25 cellular contexts compared by ENCODE assay signal in genomic region chr1:61976566-61976965, GRCh38.
"Had no signal": no experiment of that assay in that cellular context is flagged by ENCODE, and none has a peak within 500 bp of the region (broad histone marks: within the 10 kb centered on the region; RNA-seq: fewer than 3 reads in every experiment).

No MANE protein-coding gene starts in this region.

- H3K27ac ChIP-seq: left lung, lower lobe of right lung, pancreas, right atrium auricular region, skin epidermis, stomach, testis, thyroid gland, transverse colon, upper lobe of left lung, vagina had no signal

- FAIRE-seq: keratinocyte, pancreas had no signal

- H3K9me3 ChIP-seq: left lung, lower lobe of right lung, pancreas, right atrium auricular region, stomach, testis, thyroid gland, transverse colon, upper lobe of left lung, vagina had no signal

- DNase-seq: hippocampal formation; left colon; left lung; lower lobe of right lung; mammary epithelial cell; mesenchymal stem cell; naive thymus-derived CD8-positive, alpha-beta T cell; nucleus accumbens; pancreas; stimulated activated CD4-positive, alpha-beta T cell treated with anti-CD3 and anti-CD28 coated beads, Interleukin-12 subunit alpha, Interleukin-12 subunit beta, amount 100 ng/mL, for 4 hours; stimulated activated CD4-positive, alpha-beta T cell treated with anti-CD3 and anti-CD28 coated beads, Interleukin-15, amount 100 ng/mL, for 24 hours; stimulated activated CD4-positive, alpha-beta T cell treated with anti-CD3 and anti-CD28 coated beads, Interleukin-2, amount 100 ng/mL, for 24 hours; stimulated activated CD4-positive, alpha-beta T cell treated with anti-CD3 and anti-CD28 coated beads, Interleukin-4, amount 100 ng/mL, for 1 hour; stimulated activated naive B cell treated with anti-CD40 and anti-IgM and Interleukin-4, amounts not matched to agents 10 μg/mL and 1 μg/mL and 100 μg/mL, for 72 hours; stimulated activated naive CD8-positive, alpha-beta T cell treated with anti-CD3 and anti-CD28 coated beads, Interleukin-15, Interleukin-2, amounts not matched to agents 100 U/mL and 50 U/mL, for 24 hours; stomach; testis; thyroid gland; transverse colon; upper lobe of left lung had no signal

- ATAC-seq: left colon; left lung; lower lobe of right lung; naive thymus-derived CD8-positive, alpha-beta T cell; pancreas; sciatic nerve; stimulated activated naive B cell treated with anti-CD40 and anti-IgM and Interleukin-4, amounts not matched to agents 10 μg/mL and 1 μg/mL and 100 μg/mL, for 72 hours; stimulated activated naive CD8-positive, alpha-beta T cell treated with anti-CD3 and anti-CD28 coated beads, Interleukin-15, Interleukin-2, amounts not matched to agents 100 U/mL and 50 U/mL, for 24 hours had no signal

- H3K4me3 ChIP-seq: left lung, lower lobe of right lung, pancreas, right atrium auricular region, skin epidermis, stomach, testis, thyroid gland, transverse colon, upper lobe of left lung, vagina had no signal

- H3K4me1 ChIP-seq: left lung, lower lobe of right lung, pancreas, stomach, testis, transverse colon, upper lobe of left lung, vagina had no signal
